Comparison of ENCODE assay signal across 22 cellular contexts in the genomic region with DNA sequence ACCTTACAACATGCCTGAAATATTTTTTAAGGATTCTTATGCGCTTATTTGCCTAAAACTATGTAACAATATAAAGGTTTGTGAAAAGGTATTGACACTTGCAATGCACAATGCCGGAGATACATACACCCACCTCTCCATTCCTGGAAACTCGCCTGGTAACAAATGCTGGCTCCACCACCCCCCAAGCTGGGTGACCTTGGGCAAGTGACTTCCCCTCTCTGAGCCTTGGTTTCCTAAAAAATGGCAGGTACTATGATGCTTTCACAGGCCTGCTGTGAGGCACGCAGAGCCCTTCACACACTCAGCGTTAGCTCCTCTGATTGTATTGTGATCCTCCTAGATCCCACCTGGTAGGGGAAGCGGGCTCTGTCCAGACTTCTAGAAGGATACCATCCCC. TPM values are rescaled to one million over a fixed set of nuclear protein-coding genes. Genes with fewer than 3 reads are reported as not detected.
"Had no signal": no experiment of that assay in that cellular context is flagged by ENCODE, and none has a peak within 500 bp of the region (broad histone marks: within the 10 kb centered on the region; RNA-seq: fewer than 3 reads in every experiment).

No MANE protein-coding gene starts in this region.

- ATAC-seq: activated CD8-positive, alpha-beta T cell treated with anti-CD3 and anti-CD28 coated beads for 36 hours; effector memory CD8-positive, alpha-beta T cell; left cardiac atrium; stimulated activated effector memory CD8-positive, alpha-beta T cell treated with anti-CD3 and anti-CD28 coated beads, Interleukin-12 subunit alpha, Interleukin-12 subunit beta, amount 100 ng/mL, for 72 hours; T-cell had no signal

- H3K27ac Mint-ChIP-seq: activated B cell treated with CpG ODN at 0.5 μM for 24 hours; activated CD8-positive, alpha-beta T cell treated with anti-CD3 and anti-CD28 coated beads for 36 hours; activated naive CD4-positive, alpha-beta T cell treated with anti-CD3 and anti-CD28 coated beads, Interleukin-2, amount 10 ng/mL, durations not matched to agents 7 days and 5 days; dendritic cell treated with granulocyte-macrophage colony-stimulating factor and Interleukin-4, amounts not matched to agents 40 ng/mL and 50 ng/mL, for 4 days; effector memory CD8-positive, alpha-beta T cell; stimulated activated effector memory CD8-positive, alpha-beta T cell treated with anti-CD3 and anti-CD28 coated beads, Interleukin-12 subunit alpha, Interleukin-12 subunit beta, amount 100 ng/mL, for 72 hours; T-cell had no signal

- H3K27me3 ChIP-seq: breast epithelium, stomach, upper lobe of right lung had no signal

- H3K4me3 Mint-ChIP-seq: activated B cell treated with CpG ODN at 0.5 μM for 24 hours; activated CD8-positive, alpha-beta T cell treated with anti-CD3 and anti-CD28 coated beads for 36 hours; activated naive CD4-positive, alpha-beta T cell treated with anti-CD3 and anti-CD28 coated beads, Interleukin-2, amount 10 ng/mL, durations not matched to agents 7 days and 5 days; dendritic cell treated with granulocyte-macrophage colony-stimulating factor and Interleukin-4, amounts not matched to agents 40 ng/mL and 50 ng/mL, for 4 days; effector memory CD8-positive, alpha-beta T cell; stimulated activated effector memory CD8-positive, alpha-beta T cell treated with anti-CD3 and anti-CD28 coated beads, Interleukin-12 subunit alpha, Interleukin-12 subunit beta, amount 100 ng/mL, for 72 hours; T-cell had no signal

- H3K9me3 Mint-ChIP-seq: activated B cell treated with CpG ODN at 0.5 μM for 24 hours; activated CD8-positive, alpha-beta T cell treated with anti-CD3 and anti-CD28 coated beads for 36 hours; activated naive CD4-positive, alpha-beta T cell treated with anti-CD3 and anti-CD28 coated beads, Interleukin-2, amount 10 ng/mL, durations not matched to agents 7 days and 5 days; dendritic cell treated with granulocyte-macrophage colony-stimulating factor and Interleukin-4, amounts not matched to agents 40 ng/mL and 50 ng/mL, for 4 days; stimulated activated effector memory CD8-positive, alpha-beta T cell treated with anti-CD3 and anti-CD28 coated beads, Interleukin-12 subunit alpha, Interleukin-12 subunit beta, amount 100 ng/mL, for 72 hours; T-cell had no signal

- H3K4me2 ChIP-seq: smooth muscle cell had no signal

- H3K9me3 ChIP-seq: breast epithelium, psoas muscle, stomach, thoracic aorta, upper lobe of right lung had no signal

- H3K4me1 ChIP-seq: breast epithelium had no signal

- DNase-seq: activated B cell treated with CpG ODN at 0.5 μM for 24 hours; activated CD4-positive, alpha-beta T cell treated with anti-CD3 and anti-CD28 coated beads for 48 hours; activated CD8-positive, alpha-beta T cell treated with anti-CD3 and anti-CD28 coated beads for 36 hours; activated effector memory CD4-positive, alpha-beta T cell treated with Interleukin-2 at 50 U/mL for 16 hours; activated naive CD4-positive, alpha-beta T cell treated with anti-CD3 and anti-CD28 coated beads, Interleukin-2, amount 10 ng/mL, durations not matched to agents 7 days and 5 days; activated T-cell treated with anti-CD3 and anti-CD28 coated beads, Interleukin-2, amount 50 U/mL, for 1 hour; cerebellar nuclear complex; effector memory CD8-positive, alpha-beta T cell; left cardiac atrium; stimulated activated CD4-positive, alpha-beta T cell treated with anti-CD3 and anti-CD28 coated beads, Interleukin-4, amount 100 ng/mL, for 1 hour; stomach; T-cell; upper lobe of right lung had no signal

- H3K27ac ChIP-seq: breast epithelium, psoas muscle, thoracic aorta, upper lobe of right lung had no signal

- H3K27me3 Mint-ChIP-seq: activated CD8-positive, alpha-beta T cell treated with anti-CD3 and anti-CD28 coated beads for 36 hours had no signal

- H3K4me3 ChIP-seq: breast epithelium, lung, psoas muscle, smooth muscle cell, thoracic aorta, upper lobe of right lung had no signal

RNA-seq across cellular contexts. Expression of gene GAL3ST1, which starts 2.3 kb away (rescaled TPM):
- total RNA-seq: activated B cell treated with CpG ODN at 0.5 μM for 24 hours; activated CD8-positive, alpha-beta T cell treated with anti-CD3 and anti-CD28 coated beads for 36 hours; glomerular endothelial cell; myocyte; smooth muscle cell had no signal

RNA-seq across cellular contexts. Expression of gene SEC14L6, which starts 25.7 kb away (rescaled TPM):
- total RNA-seq: activated B cell treated with CpG ODN at 0.5 μM for 24 hours; activated CD8-positive, alpha-beta T cell treated with anti-CD3 and anti-CD28 coated beads for 36 hours; myocyte; psoas muscle had no signal

RNA-seq across cellular contexts. Expression of gene TCN2, which starts 34.8 kb away (rescaled TPM):
- total RNA-seq: activated B cell treated with CpG ODN at 0.5 μM for 24 hours had no signal
